14 cellular contexts compared by ENCODE assay signal in the genomic region with DNA sequence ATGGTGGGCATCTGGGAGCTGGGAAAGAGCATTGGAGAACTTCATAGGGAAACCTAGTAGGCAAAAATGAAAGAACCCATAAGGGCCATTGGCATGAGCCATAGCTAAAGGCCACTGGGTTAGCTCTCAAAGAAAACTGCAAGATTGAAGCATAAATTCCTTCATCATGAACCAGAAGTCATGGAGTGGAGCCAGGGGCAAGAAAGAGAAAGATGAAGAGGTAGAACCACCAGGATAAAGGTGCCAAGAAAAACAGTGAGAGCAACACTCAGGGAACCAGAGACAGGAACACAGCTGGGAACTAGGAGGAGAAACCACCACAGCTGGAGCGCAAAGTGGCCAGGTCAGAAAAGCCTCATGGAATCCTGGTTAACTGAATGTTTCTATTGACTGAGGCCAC. TPM values are rescaled to one million over a fixed set of nuclear protein-coding genes. Genes with fewer than 3 reads are reported as not detected.
DNase-seq lines count a peak whose midpoint lies in the region; TF ChIP-seq lines count a peak whose summit lies in the region.
"Had no signal": no experiment of that assay in that cellular context is flagged by ENCODE, and none has a peak within 500 bp of the region (broad histone marks: within the 10 kb centered on the region; RNA-seq: fewer than 3 reads in every experiment).

No MANE protein-coding gene starts in this region.

- no peak overlapping the region for H3K4me3 ChIP-seq in mammary epithelial cell (replicated peaks in 1 of 3; ENCODE audit: insufficient read depth in 1 of 3, low read depth in 2 of 3, low read length in 3 of 3)
- H3K4me3 ChIP-seq: tibial artery had no signal

- CTCF ChIA-PET in mammary epithelial cell (lab: Charles Lee; ENCODE audit: low non-redundant PET) = no interaction called here

- TF ChIP-seq CTCF in mammary epithelial cell (conservative IDR thresholded peaks at IDR 0.05 in 1 of 2, IDR thresholded peaks at IDR 0.05 in 1 of 2; ENCODE audit: extremely low read depth in 1 of 2, insufficient read depth in 1 of 2, low read depth in 1 of 2, low read length in 2 of 2) (no peak), GM13977 (IDR thresholded peaks at IDR 0.05; ENCODE audit: extremely low read depth, insufficient read depth, missing control alignments) (no peak)

- peak; percentile 70 for DNase-seq in AG08396 (ENCODE audit: low spot score)
- peak; percentile 76 for DNase-seq in HS-5 (ENCODE audit: low read depth)
- DNase-seq in mammary epithelial cell = peak; percentile 83
- peak; percentile 84 for DNase-seq in kidney glomerular epithelial cell (lab: John Stamatoyannopoulos, UW)
- DNase-seq in GM13977 (ENCODE audit: low spot score) = no peak
- no peak for DNase-seq in NCI-H2029 (lab: John Stamatoyannopoulos, UW)
- DNase-seq in NCI-H1417 (lab: John Stamatoyannopoulos, UW) = no peak
- DNase-seq in central memory CD4-positive, alpha-beta T cell = no peak
- DNase-seq: activated CD8-positive, alpha-beta memory T cell treated with anti-CD3 and anti-CD28 coated beads, Interleukin-2, amount 50 U/mL, for 48 hours; C1 segment of cervical spinal cord; DND-41; NCI-H1092; stimulated activated CD4-positive, alpha-beta T cell treated with anti-CD3 and anti-CD28 coated beads, Interleukin-2, amount 100 ng/mL, for 24 hours; tibial artery had no signal

- 0% methylated on average over 1 of the region's 1 CpG for WGBS in mammary epithelial cell (ENCODE audit: low coverage, missing lambda C conversion rate)

- in situ Hi-C loops in mammary epithelial cell (cut with MboI; ENCODE audit: low sequenced_read_pairs in 2 of 2) = no loop called here
- in situ Hi-C loops in GM13977 (cut with MboI; ENCODE audit: low pct_unique_long_range_greater_than_20kb, low sequenced_read_pairs, unreplicated experiment) = no loop called here

- H3K4me2 ChIP-seq in mammary epithelial cell (ENCODE audit: insufficient read depth, low read depth, low read length) = no peak overlapping the region

- H3K9me3 ChIP-seq in mammary epithelial cell (replicated peaks; ENCODE audit: insufficient read depth, low read length) = no peaks in the 10 kb centered on the region
- H3K9me3 ChIP-seq: tibial artery had no signal

- no peaks in the 10 kb centered on the region for H3K79me2 ChIP-seq in mammary epithelial cell (ENCODE audit: insufficient read depth, low read length)

- no peaks in the 10 kb centered on the region for H3K36me3 ChIP-seq in mammary epithelial cell (ENCODE audit: insufficient read depth, low read length)

- intact Hi-C loops in mammary epithelial cell (cut with micrococcal nuclease) = no loop called here

- no peaks in the 10 kb centered on the region for H3K27me3 ChIP-seq in mammary epithelial cell (ENCODE audit: insufficient read depth, low read length)
- H3K27me3 ChIP-seq: tibial artery had no signal

- H3K4me1 ChIP-seq in mammary epithelial cell (ENCODE audit: insufficient read depth, low read length) = peaks cover 10% of the 10 kb centered on the region

- no peak overlapping the region for H3K9ac ChIP-seq in mammary epithelial cell (ENCODE audit: insufficient read depth, low read length)

- no peak overlapping the region for H3K27ac ChIP-seq in mammary epithelial cell (ENCODE audit: insufficient read depth, low read depth, low read length)
- H3K27ac ChIP-seq: tibial artery had no signal

- H2AFZ ChIP-seq in mammary epithelial cell (ENCODE audit: low read depth, low read length) = no peak overlapping the region

- H4K20me1 ChIP-seq in mammary epithelial cell (ENCODE audit: insufficient read depth, low read length) = no peaks in the 10 kb centered on the region

- BruUV-seq in mammary epithelial cell (replicated peaks; lab: Mats Ljungman, UMichigan) = no TSS peak

- dilution Hi-C loops in mammary epithelial cell (cut with HindIII; ENCODE audit: low sequenced_read_pairs) = no loop called here

RNA-seq across cellular contexts. Expression of a gene that starts 11.5 kb away (rescaled TPM):
- 10 to 100 TPM; 24.9 to 37.3 TPM for total RNA-seq in mammary epithelial cell
- 12.6 TPM for polyA plus RNA-seq in mammary epithelial cell
- 16.0 TPM for polyA minus RNA-seq in mammary epithelial cell

Comparison
In these comparisons a context has a peak if more than half of its experiments do, and no peak if none do; other contexts are left out.
1. DNase-seq: peak in AG08396 (single experiment), HS-5 (single experiment), mammary epithelial cell (single experiment) and kidney glomerular epithelial cell (single experiment); none in GM13977 (single experiment), NCI-H2029 (single experiment), NCI-H1417 (0 of 3) and central memory CD4-positive, alpha-beta T cell (single experiment).